Comparison of ENCODE assay signal across 8 cellular contexts in the genomic region with DNA sequence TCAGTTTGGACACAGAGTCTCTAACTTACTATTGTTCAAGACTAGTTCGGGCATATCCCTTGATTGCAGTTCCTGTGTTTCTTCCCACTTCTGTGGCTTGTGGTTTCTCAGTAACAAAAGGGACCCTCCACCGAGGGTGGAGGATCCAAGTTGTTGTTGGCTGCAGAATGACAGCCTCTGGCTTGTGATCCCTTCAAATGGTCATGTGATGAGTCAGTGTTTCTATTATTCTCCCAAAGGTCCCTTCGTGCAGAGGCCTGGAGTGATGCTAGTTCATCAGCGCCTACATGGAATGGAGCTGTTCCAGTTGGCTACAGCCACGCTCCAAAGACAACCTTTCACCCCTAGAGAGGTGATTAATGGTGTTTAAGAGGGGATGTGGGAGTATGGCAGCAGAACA. TPM values are rescaled to one million over a fixed set of nuclear protein-coding genes. Genes with fewer than 3 reads are reported as not detected.
DNase-seq lines count a peak whose midpoint lies in the region; ATAC-seq, FAIRE-seq and TF ChIP-seq lines count a peak whose summit lies in the region.

No MANE protein-coding gene starts in this region.

- H3K79me2 ChIP-seq in H1 (ENCODE audit: control insufficient read depth in 1 of 2, insufficient read depth in 2 of 2, low read length in 2 of 2) = no peaks in the 10 kb centered on the region

- POLR2A ChIA-PET in H1 (lab: Charles Lee; ENCODE audit: partially characterized antibody) = interaction anchor here (1.0 to 6.9 kb wide), 9 partner anchors 9 to 63 kb away, joined by 3 to 35 read pairs (median 4); partner anchors contain the start of genes CYB561A3, TKFC and TMEM138

- H3K27ac Mint-ChIP-seq in CD4-positive, CD25-positive, alpha-beta regulatory T cell = peak overlapping the region in 2 of 3 donors; percentile 4 to 72
- H3K27ac Mint-ChIP-seq in nephron progenitor cell = peak overlapping the region; percentile 66
- H3K27ac Mint-ChIP-seq in T-helper 17 cell = no peak overlapping the region

- no peak overlapping the region for H3K4me3 ChIP-seq in CD4-positive, CD25-positive, alpha-beta regulatory T cell (ENCODE audit: low read depth, low read length)
- H3K4me3 ChIP-seq in H1 (ENCODE audit: extremely low read depth in 1 of 4, insufficient read depth in 2 of 4, low read depth in 3 of 4, low read length in 4 of 4) = no peak overlapping the region

- H2BK20ac ChIP-seq in H1 (ENCODE audit: low read length) = no peak overlapping the region

- no peak for FAIRE-seq in H1 (lab: Jason Lieb, UNC)

- no peak overlapping the region for H3K18ac ChIP-seq in H1 (ENCODE audit: extremely low read depth, low read length)

- H3K27me3 Mint-ChIP-seq in CD4-positive, CD25-positive, alpha-beta regulatory T cell = peaks cover 22% of the 10 kb centered on the region
- H3K27me3 Mint-ChIP-seq in nephron progenitor cell (ENCODE audit: low read depth, poor library complexity) = no peaks in the 10 kb centered on the region
- H3K27me3 Mint-ChIP-seq in T-helper 17 cell = peaks cover 10% of the 10 kb centered on the region

- no peak overlapping the region for H3K27ac ChIP-seq in CD4-positive, CD25-positive, alpha-beta regulatory T cell (ENCODE audit: insufficient read depth, low read length, poor library complexity, severe bottlenecking)
- H3K27ac ChIP-seq in H1 (ENCODE audit: low read depth, low read length) = no peak overlapping the region

- H2BK12ac ChIP-seq in H1 (ENCODE audit: low read depth, low read length) = no peak overlapping the region

- H4K5ac ChIP-seq in H1 (ENCODE audit: insufficient read length, low read depth, low read length) = no peak overlapping the region

- H4K8ac ChIP-seq in H1 (ENCODE audit: extremely low read depth, insufficient read depth, low read length) = no peak overlapping the region

- DNase-seq in CD4-positive, CD25-positive, alpha-beta regulatory T cell = no peak
- DNase-seq in MV-4-11 (lab: John Stamatoyannopoulos, UW) = peak; percentile 73
- no peak for DNase-seq in H1 (ENCODE audit: low read depth in 1 of 2, low spot score in 2 of 2)
- no peak for DNase-seq in nephron progenitor cell
- DNase-seq in cerebellar nuclear complex (lab: John Stamatoyannopoulos, UW) = no peak
- no peak for DNase-seq in T-helper 17 cell

- TF ChIP-seq POLR2A in H1 (IDR thresholded peaks at IDR 0.05; ENCODE audit: control extremely low read depth in 1 of 2, low read depth in 2 of 2, low read length in 2 of 2) = no peak

- no peak overlapping the region for H3K4ac ChIP-seq in H1 (replicated peaks; ENCODE audit: insufficient read length, low read depth, low read length)

- no peak for TF ChIP-seq CTCF in H1 (IDR thresholded peaks at IDR 0.05; ENCODE audit: control extremely low read depth in 1 of 3, insufficient read depth in 1 of 3, low read depth in 1 of 3, low read length in 3 of 3)
- no peak for TF ChIP-seq CTCF in nephron progenitor cell (IDR thresholded peaks at IDR 0.05)

- H3K9me3 ChIP-seq in CD4-positive, CD25-positive, alpha-beta regulatory T cell (ENCODE audit: control insufficient read depth in 2 of 2, low read length in 2 of 2) = no peaks in the 10 kb centered on the region
- H3K9me3 ChIP-seq in H1 (ENCODE audit: insufficient read depth in 2 of 2, low read depth in 1 of 2, low read length in 1 of 2) = no peaks in the 10 kb centered on the region
- no peaks in the 10 kb centered on the region for H3K9me3 ChIP-seq in T-helper 17 cell (ENCODE audit: control insufficient read depth, low read length, poor library complexity, severe bottlenecking)

- 0 out of 2 replicates have a peak overlapping the region, but pooled peaks have one; percentile 26 for H2BK5ac ChIP-seq in H1 (ENCODE audit: low read depth, low read length)

- H3K9ac ChIP-seq in H1 (replicated peaks in 1 of 4; ENCODE audit: extremely low read depth in 1 of 4, low read depth in 3 of 4, low read length in 3 of 4) = no peak overlapping the region

- CTCF ChIA-PET in H1 (lab: Charles Lee; ENCODE audit: partially characterized antibody) = interaction anchor here (2.3 to 3.5 kb wide), 2 partner anchors 43 to 87 kb away, joined by 11 to 16 read pairs; no protein-coding TSS in a partner anchor

- peaks cover 41% of the 10 kb centered on the region for H3K36me3 Mint-ChIP-seq in CD4-positive, CD25-positive, alpha-beta regulatory T cell
- H3K36me3 Mint-ChIP-seq in nephron progenitor cell (ENCODE audit: low read depth) (peaks cover 55% of the 10 kb centered on the region), T-helper 17 cell (ENCODE audit: low read depth) (peaks cover 16% of the 10 kb centered on the region)

- no peak for TF ChIP-seq EP300 in H1 (IDR thresholded peaks at IDR 0.05; ENCODE audit: borderline replicate concordance in 1 of 2, low read depth in 2 of 2, low read length in 2 of 2)

- H3K4me3 Mint-ChIP-seq in CD4-positive, CD25-positive, alpha-beta regulatory T cell = peak overlapping the region in 2 of 4 donors; percentile 23 to 29
- peak overlapping the region; percentile 65 for H3K4me3 Mint-ChIP-seq in nephron progenitor cell
- no peak overlapping the region for H3K4me3 Mint-ChIP-seq in T-helper 17 cell

- peaks cover 10% of the 10 kb centered on the region; the same call in 1 of the 2 replicates for H3K23me2 ChIP-seq in H1 (ENCODE audit: low read depth, low read length)

- no peaks in the 10 kb centered on the region for H3K79me1 ChIP-seq in H1 (ENCODE audit: low read depth, low read length)

- H3K27me3 ChIP-seq in CD4-positive, CD25-positive, alpha-beta regulatory T cell (ENCODE audit: control insufficient read depth, insufficient read depth, low read length) = no peaks in the 10 kb centered on the region
- peaks cover 1 to 12% (median 7%) of the 10 kb centered on the region in 4 experiments; a peak in 6 of 7 replicates for H3K27me3 ChIP-seq in H1 (replicated peaks in 1 of 4; ENCODE audit: control insufficient read depth in 3 of 4, extremely low read depth in 1 of 4, insufficient read depth in 3 of 4, low read length in 3 of 4)

- H3K23ac ChIP-seq in H1 (ENCODE audit: insufficient read length) = no peak overlapping the region

- H2BK15ac ChIP-seq in H1 (ENCODE audit: low read length) = 0 out of 2 replicates have a peak overlapping the region, but pooled peaks have one; percentile 16

- H2AFZ ChIP-seq in H1 (ENCODE audit: low read length) = no peak overlapping the region

- H2AK5ac ChIP-seq in H1 (ENCODE audit: low read depth, low read length) = no peak overlapping the region

- no peak for TF ChIP-seq RAD21 in H1 (IDR thresholded peaks at IDR 0.05 in 1 of 2, conservative IDR thresholded peaks at IDR 0.05 in 1 of 2; ENCODE audit: low read depth in 2 of 2, low read length in 2 of 2)

- H2BK120ac ChIP-seq in H1 (replicated peaks; ENCODE audit: low read depth, low read length) = no peak overlapping the region

- peaks cover 23% of the 10 kb centered on the region for H3K4me1 ChIP-seq in CD4-positive, CD25-positive, alpha-beta regulatory T cell (ENCODE audit: control insufficient read depth, insufficient read depth, low read length, poor library complexity, severe bottlenecking)
- H3K4me1 ChIP-seq in H1 (replicated peaks in 1 of 4; ENCODE audit: control insufficient read depth in 3 of 4, insufficient read depth in 4 of 4, low read length in 3 of 4) = peaks cover 2 to 9% (median 8%) of the 10 kb centered on the region in 4 experiments

- H3K4me1 Mint-ChIP-seq in CD4-positive, CD25-positive, alpha-beta regulatory T cell = peaks cover 0 to 17% (median 12%) of the 10 kb centered on the region in 4 donors
- peaks cover 44% of the 10 kb centered on the region for H3K4me1 Mint-ChIP-seq in nephron progenitor cell
- H3K4me1 Mint-ChIP-seq in T-helper 17 cell = peaks cover 30% of the 10 kb centered on the region

- no peak for ATAC-seq in CD4-positive, CD25-positive, alpha-beta regulatory T cell (ENCODE audit: low read depth in 2 of 2)
- ATAC-seq in HG02798 (IDR thresholded peaks at IDR 0.05; ENCODE audit: poor library complexity, unreplicated experiment) (no peak), T-helper 17 cell (no peak), HG03196 (IDR thresholded peaks at IDR 0.05; ENCODE audit: unreplicated experiment) (no peak)

- no peak overlapping the region for H4K91ac ChIP-seq in H1 (replicated peaks; ENCODE audit: insufficient read length, low read length)

- no peak overlapping the region for H3K56ac ChIP-seq in H1 (replicated peaks; ENCODE audit: insufficient read length, low read depth, low read length)

- H3K14ac ChIP-seq in H1 (ENCODE audit: insufficient read length) = no peak overlapping the region

- peaks cover 43% of the 10 kb centered on the region for H3K36me3 ChIP-seq in CD4-positive, CD25-positive, alpha-beta regulatory T cell (ENCODE audit: control insufficient read depth, insufficient read depth, low read length)
- peaks cover 21 to 44% (median 30%) of the 10 kb centered on the region in 4 experiments for H3K36me3 ChIP-seq in H1 (ENCODE audit: control insufficient read depth in 2 of 4, insufficient read depth in 4 of 4, low read length in 3 of 4)

- H3K4me2 ChIP-seq in H1 (ENCODE audit: insufficient read depth in 1 of 2, low read depth in 2 of 2, low read length in 2 of 2) = no peak overlapping the region

- no peaks in the 10 kb centered on the region for H3K9me3 Mint-ChIP-seq in CD4-positive, CD25-positive, alpha-beta regulatory T cell
- H3K9me3 Mint-ChIP-seq in nephron progenitor cell = no peaks in the 10 kb centered on the region

- peaks cover 2 to 4% of the 10 kb centered on the region in 2 experiments for H4K20me1 ChIP-seq in H1 (replicated peaks in 1 of 2; ENCODE audit: control insufficient read depth in 1 of 2, insufficient read depth in 2 of 2, low read length in 2 of 2)

- 91% methylated on average over 5 of the region's 5 CpGs; no CpG with 5 or more reads in 1 of the 2 experiments for WGBS in H1 (ENCODE audit: extremely low coverage in 1 of 2, insufficient coverage in 1 of 2, insufficient read length in 1 of 2, insufficient replicate concordance in 2 of 2, low coverage in 1 of 2, low lambda C conversion rate in 2 of 2, missing lambda C conversion rate in 1 of 2), 2 experiments

RNA-seq across cellular contexts. Expression of gene VWCE, which starts 2.6 kb away (rescaled TPM):
- total RNA-seq in CD4-positive, CD25-positive, alpha-beta regulatory T cell = 0.94 TPM
- polyA plus RNA-seq in CD4-positive, CD25-positive, alpha-beta regulatory T cell = not detected
- 12.3 and 14.5 TPM in 2 replicates for total RNA-seq in H1 (2021; fragmentation: NEBNext Ultra II Directional; extraction: Animal tissue kit (Norgen Biotek cat#: 25700))
- 9.5 and 16.8 TPM in 2 replicates for polyA plus RNA-seq in H1 (2011; rRNA removed)
- polyA plus RNA-seq in H1 (2011; cell fraction: cytosol; rRNA removed) = 10.7 TPM
- polyA plus RNA-seq in H1 (2011; cell fraction: nucleus; rRNA removed) = 41.1 TPM
- 10.6 to 18.5 TPM (median 16.1 TPM) in 4 replicates for polyA plus RNA-seq in H1 (2012, experiment 1 of 2)
- polyA plus RNA-seq in H1 (2012, experiment 2 of 2) = 10.9 TPM
- polyA plus RNA-seq in H1 (2013, experiment 1 of 2) = 14.6 TPM
- 13.6 TPM for polyA plus RNA-seq in H1 (2013, experiment 2 of 2)
- polyA minus RNA-seq in H1 (2011; rRNA and poly(A)+ RNA removed) = 9.4 and 11.4 TPM in 2 replicates
- polyA minus RNA-seq in H1 (2011; cell fraction: cytosol; rRNA and poly(A)+ RNA removed) = 9.7 TPM
- polyA minus RNA-seq in H1 (2011; cell fraction: nucleus; rRNA and poly(A)+ RNA removed) = 13.5 TPM
- 1 to 10 TPM in 1 of 2 donors, under 1 TPM in 1; 0.65 to 1.4 TPM for total RNA-seq in T-helper 17 cell

RNA-seq across cellular contexts. Expression of gene DDB1, which starts 35.2 kb away (rescaled TPM):
- 155 TPM for total RNA-seq in CD4-positive, CD25-positive, alpha-beta regulatory T cell
- 100 to 1,000 TPM; 117 to 158 (median 126) TPM for polyA plus RNA-seq in CD4-positive, CD25-positive, alpha-beta regulatory T cell
- 275 and 283 TPM in 2 replicates for total RNA-seq in H1 (2021; fragmentation: NEBNext Ultra II Directional; extraction: Animal tissue kit (Norgen Biotek cat#: 25700))
- 239 and 306 TPM in 2 replicates for polyA plus RNA-seq in H1 (2011; rRNA removed)
- polyA plus RNA-seq in H1 (2011; cell fraction: cytosol; rRNA removed) = 295 TPM
- polyA plus RNA-seq in H1 (2011; cell fraction: nucleus; rRNA removed) = 261 TPM
- 171 to 276 TPM (median 267 TPM) in 4 replicates for polyA plus RNA-seq in H1 (2012, experiment 1 of 2)
- 180 TPM for polyA plus RNA-seq in H1 (2012, experiment 2 of 2)
- polyA plus RNA-seq in H1 (2013, experiment 1 of 2) = 110 TPM
- polyA plus RNA-seq in H1 (2013, experiment 2 of 2) = 98.1 TPM
- polyA minus RNA-seq in H1 (2011; rRNA and poly(A)+ RNA removed) = 517 and 594 TPM in 2 replicates
- 315 TPM for polyA minus RNA-seq in H1 (2011; cell fraction: cytosol; rRNA and poly(A)+ RNA removed)
- polyA minus RNA-seq in H1 (2011; cell fraction: nucleus; rRNA and poly(A)+ RNA removed) = 214 TPM
- 100 to 1,000 TPM; 147 to 184 TPM for total RNA-seq in T-helper 17 cell

RNA-seq across cellular contexts. Expression of gene TKFC, which starts 35.3 kb away (rescaled TPM):
- 29.6 TPM for total RNA-seq in CD4-positive, CD25-positive, alpha-beta regulatory T cell
- 10 to 100 TPM; 29.2 to 33.2 (median 32.1) TPM for polyA plus RNA-seq in CD4-positive, CD25-positive, alpha-beta regulatory T cell
- total RNA-seq in H1 (2021; fragmentation: NEBNext Ultra II Directional; extraction: Animal tissue kit (Norgen Biotek cat#: 25700)) = 53.5 and 56.0 TPM in 2 replicates
- polyA plus RNA-seq in H1 (2011; rRNA removed) = 55.0 and 84.1 TPM in 2 replicates
- polyA plus RNA-seq in H1 (2011; cell fraction: cytosol; rRNA removed) = 52.9 TPM
- 212 TPM for polyA plus RNA-seq in H1 (2011; cell fraction: nucleus; rRNA removed)
- polyA plus RNA-seq in H1 (2012, experiment 1 of 2) = 44.5 to 59.9 TPM (median 59.3 TPM) in 4 replicates
- 53.9 TPM for polyA plus RNA-seq in H1 (2012, experiment 2 of 2)
- polyA plus RNA-seq in H1 (2013, experiment 1 of 2) = 22.7 TPM
- polyA plus RNA-seq in H1 (2013, experiment 2 of 2) = 21.6 TPM
- polyA minus RNA-seq in H1 (2011; rRNA and poly(A)+ RNA removed) = 47.8 and 62.2 TPM in 2 replicates
- 48.3 TPM for polyA minus RNA-seq in H1 (2011; cell fraction: cytosol; rRNA and poly(A)+ RNA removed)
- polyA minus RNA-seq in H1 (2011; cell fraction: nucleus; rRNA and poly(A)+ RNA removed) = 70.7 TPM
- total RNA-seq in T-helper 17 cell = 10 to 100 TPM; 39.6 to 41.9 TPM

RNA-seq across cellular contexts. Expression of gene PGA5, which starts 56.8 kb away (rescaled TPM):
- not detected for total RNA-seq in CD4-positive, CD25-positive, alpha-beta regulatory T cell
- not detected for polyA plus RNA-seq in CD4-positive, CD25-positive, alpha-beta regulatory T cell
- 0.67 and 0.84 TPM in 2 replicates for total RNA-seq in H1 (2021; fragmentation: NEBNext Ultra II Directional; extraction: Animal tissue kit (Norgen Biotek cat#: 25700))
- 2.0 and 2.5 TPM in 2 replicates for polyA plus RNA-seq in H1 (2011; rRNA removed)
- 1.6 TPM for polyA plus RNA-seq in H1 (2011; cell fraction: cytosol; rRNA removed)
- 1.8 TPM for polyA plus RNA-seq in H1 (2011; cell fraction: nucleus; rRNA removed)
- polyA plus RNA-seq in H1 (2012, experiment 1 of 2) = 0.48 to 0.98 TPM (median 0.88 TPM) in 3 of 4 replicates, not detected in the other
- 0.66 TPM for polyA plus RNA-seq in H1 (2012, experiment 2 of 2)
- 0.99 TPM for polyA plus RNA-seq in H1 (2013, experiment 1 of 2)
- polyA plus RNA-seq in H1 (2013, experiment 2 of 2) = 1.0 TPM
- polyA minus RNA-seq in H1 (2011; rRNA and poly(A)+ RNA removed) = 0.98 and 1.0 TPM in 2 replicates
- not detected for polyA minus RNA-seq in H1 (2011; cell fraction: cytosol; rRNA and poly(A)+ RNA removed)
- not detected for polyA minus RNA-seq in H1 (2011; cell fraction: nucleus; rRNA and poly(A)+ RNA removed)
- not detected for total RNA-seq in T-helper 17 cell
